ENCODE assay signal across 1 cellular context in the genomic region with DNA sequence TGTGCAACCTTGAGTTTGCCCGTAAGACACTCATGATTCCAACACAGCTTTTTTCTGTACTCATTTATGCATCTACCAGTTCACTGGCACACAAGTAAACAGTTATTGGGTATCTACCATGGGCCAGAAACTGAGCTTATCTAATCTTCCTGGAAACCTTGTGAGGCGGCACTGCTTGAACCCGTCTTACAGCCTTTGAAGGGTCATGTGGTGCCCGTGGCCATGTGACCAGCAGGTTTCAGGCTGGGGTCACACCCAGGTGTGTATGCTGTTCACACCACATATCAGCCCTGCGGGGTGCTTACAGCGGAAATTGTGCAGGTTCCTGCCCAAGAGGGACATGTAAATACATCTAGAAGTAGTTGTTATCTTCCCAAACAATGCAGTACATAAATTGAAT.
TF ChIP-seq lines count a peak whose summit lies in the region.

No MANE protein-coding gene starts in this region.

TF ChIP-seq in GM23338, 12 proteins besides CTCF, POLR2A, EP300 and RAD21:
- TF ChIP-seq NANOG (IDR thresholded peaks at IDR 0.05; ENCODE audit: borderline replicate concordance) (no peak), ZNF114 (CRISPR knock-in tag; IDR thresholded peaks at IDR 0.05) (no peak)
- TF ChIP-seq, protein P1, sequence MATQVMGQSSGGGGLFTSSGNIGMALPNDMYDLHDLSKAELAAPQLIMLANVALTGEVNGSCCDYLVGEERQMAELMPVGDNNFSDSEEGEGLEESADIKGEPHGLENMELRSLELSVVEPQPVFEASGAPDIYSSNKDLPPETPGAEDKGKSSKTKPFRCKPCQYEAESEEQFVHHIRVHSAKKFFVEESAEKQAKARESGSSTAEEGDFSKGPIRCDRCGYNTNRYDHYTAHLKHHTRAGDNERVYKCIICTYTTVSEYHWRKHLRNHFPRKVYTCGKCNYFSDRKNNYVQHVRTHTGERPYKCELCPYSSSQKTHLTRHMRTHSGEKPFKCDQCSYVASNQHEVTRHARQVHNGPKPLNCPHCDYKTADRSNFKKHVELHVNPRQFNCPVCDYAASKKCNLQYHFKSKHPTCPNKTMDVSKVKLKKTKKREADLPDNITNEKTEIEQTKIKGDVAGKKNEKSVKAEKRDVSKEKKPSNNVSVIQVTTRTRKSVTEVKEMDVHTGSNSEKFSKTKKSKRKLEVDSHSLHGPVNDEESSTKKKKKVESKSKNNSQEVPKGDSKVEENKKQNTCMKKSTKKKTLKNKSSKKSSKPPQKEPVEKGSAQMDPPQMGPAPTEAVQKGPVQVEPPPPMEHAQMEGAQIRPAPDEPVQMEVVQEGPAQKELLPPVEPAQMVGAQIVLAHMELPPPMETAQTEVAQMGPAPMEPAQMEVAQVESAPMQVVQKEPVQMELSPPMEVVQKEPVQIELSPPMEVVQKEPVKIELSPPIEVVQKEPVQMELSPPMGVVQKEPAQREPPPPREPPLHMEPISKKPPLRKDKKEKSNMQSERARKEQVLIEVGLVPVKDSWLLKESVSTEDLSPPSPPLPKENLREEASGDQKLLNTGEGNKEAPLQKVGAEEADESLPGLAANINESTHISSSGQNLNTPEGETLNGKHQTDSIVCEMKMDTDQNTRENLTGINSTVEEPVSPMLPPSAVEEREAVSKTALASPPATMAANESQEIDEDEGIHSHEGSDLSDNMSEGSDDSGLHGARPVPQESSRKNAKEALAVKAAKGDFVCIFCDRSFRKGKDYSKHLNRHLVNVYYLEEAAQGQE (IDR thresholded peaks at IDR 0.05; ENCODE audit: unreplicated experiment), result no peak
